ENCODE assay signal across 12 cellular contexts in the genomic region with DNA sequence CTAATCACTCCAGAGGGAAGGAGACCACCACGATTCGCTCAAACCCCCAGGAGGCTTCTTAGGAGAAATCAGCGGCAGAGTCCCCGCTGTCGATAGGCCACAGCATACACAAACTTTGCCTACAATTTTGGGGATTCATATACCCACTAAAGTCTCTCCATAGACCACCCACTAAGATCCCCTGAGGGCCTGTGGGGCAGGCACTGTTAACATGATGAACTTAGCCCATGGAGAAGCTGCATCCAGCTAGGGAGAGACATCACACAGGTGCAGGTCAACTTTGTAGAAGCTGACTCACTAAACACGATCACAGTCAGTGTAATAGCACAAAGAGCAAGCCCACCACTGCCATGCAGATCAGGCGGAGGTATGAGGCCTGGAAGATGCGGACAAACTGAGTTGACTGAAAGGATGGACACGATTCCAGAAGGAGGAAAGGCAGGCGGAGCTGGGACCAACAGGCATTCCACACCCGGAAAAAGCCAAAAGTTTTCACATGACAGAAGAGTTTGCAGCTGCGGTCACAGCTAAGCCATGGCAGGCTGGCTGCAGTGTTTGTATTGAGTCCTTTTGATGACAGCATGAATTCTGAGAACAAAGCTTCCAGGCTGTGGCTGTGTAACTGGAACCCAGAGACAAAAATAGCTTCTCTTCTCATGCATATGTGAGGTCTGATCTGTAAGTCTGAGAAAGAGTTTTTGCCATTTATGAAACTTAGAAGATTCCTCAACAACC.
DNase-seq lines count a peak whose midpoint lies in the region; TF ChIP-seq lines count a peak whose summit lies in the region.
"Had no signal": no experiment of that assay in that cellular context is flagged by ENCODE, and none has a peak within 500 bp of the region (broad histone marks: within the 10 kb centered on the region; RNA-seq: fewer than 3 reads in every experiment).

No MANE protein-coding gene starts in this region.

- BruUV-seq in OCI-LY7 (replicated peaks; lab: Mats Ljungman, UMichigan): no TSS peak

- no peaks in the 10 kb centered on the region for H3K27me3 ChIP-seq in CD8-positive, alpha-beta memory T cell (ENCODE audit: insufficient read depth, low read length, poor library complexity, severe bottlenecking)
- H3K27me3 ChIP-seq: tibial artery had no signal

- DNase-seq in NCI-H2029 (lab: John Stamatoyannopoulos, UW) (peak; percentile 55), coronary artery (ENCODE audit: low spot score) (no peak), inferior parietal cortex (ENCODE audit: extremely low spot score) (peak; percentile 87), substantia nigra (lab: John Stamatoyannopoulos, UW) (peak in 43 of 49 donors; percentile 34 to 91 (median 74)), NCI-H526 (lab: John Stamatoyannopoulos, UW) (no peak), OCI-LY7 (ENCODE audit: low spot score) (no peak), SIG-M5 treated with dmso at 0.1 percent for 504 hours (lab: John Stamatoyannopoulos, UW; ENCODE audit: unreplicated experiment) (no peak)
- no peak for DNase-seq in CD8-positive, alpha-beta memory T cell
- DNase-seq: activated B cell treated with CpG ODN at 0.5 μM for 24 hours, cortex of kidney, NCI-H1092 treated with DMSO at 0.1 percent for 48 hours had no signal

- no peak overlapping the region for H3K4me2 ChIP-seq in OCI-LY7 (ENCODE audit: low read length)

- TF ChIP-seq CTCF in coronary artery (IDR thresholded peaks at IDR 0.05): no peak
- TF ChIP-seq CTCF in OCI-LY7 (conservative IDR thresholded peaks at IDR 0.05; ENCODE audit: low read length): no peak

- H2AFZ ChIP-seq in OCI-LY7 (ENCODE audit: low read length): no peak overlapping the region

- H3K36me3 ChIP-seq in OCI-LY7 (ENCODE audit: insufficient read depth, low read length): no peaks in the 10 kb centered on the region
- H3K36me3 ChIP-seq in CD8-positive, alpha-beta memory T cell (ENCODE audit: insufficient read depth, low read length): no peaks in the 10 kb centered on the region
- H3K36me3 ChIP-seq: tibial artery had no signal

- no peaks in the 10 kb centered on the region for H3K4me1 Mint-ChIP-seq in CD8-positive, alpha-beta memory T cell
- H3K4me1 Mint-ChIP-seq: activated B cell treated with CpG ODN at 0.5 μM for 24 hours had no signal

- peaks cover 11 to 15% of the 10 kb centered on the region in 2 donors for H3K27me3 Mint-ChIP-seq in CD8-positive, alpha-beta memory T cell

- no peaks in the 10 kb centered on the region for H3K9me2 ChIP-seq in OCI-LY7 (ENCODE audit: insufficient read depth, low read length)

- no peaks in the 10 kb centered on the region for H4K20me1 ChIP-seq in OCI-LY7 (ENCODE audit: insufficient read depth, low read length)

- H3K4me3 ChIP-seq in coronary artery (no peak overlapping the region), OCI-LY7 (ENCODE audit: low read depth, low read length, poor library complexity, severe bottlenecking) (no peak overlapping the region)
- no peak overlapping the region for H3K4me3 ChIP-seq in CD8-positive, alpha-beta memory T cell (ENCODE audit: low read length)
- H3K4me3 ChIP-seq: tibial artery had no signal

- intact Hi-C loops in OCI-LY7 (cut with micrococcal nuclease; ENCODE audit: unreplicated experiment): no loop called here

- CTCF ChIA-PET in OCI-LY7 (lab: Charles Lee; ENCODE audit: unreplicated experiment): no interaction called here
- CTCF ChIA-PET in CD8-positive, alpha-beta memory T cell (lab: Charles Lee): no interaction called here

- POLR2A ChIA-PET in OCI-LY7 (lab: Charles Lee): no interaction called here
- POLR2A ChIA-PET in CD8-positive, alpha-beta memory T cell (lab: Charles Lee): no interaction called here

- no peaks in the 10 kb centered on the region for H3K79me2 ChIP-seq in OCI-LY7 (ENCODE audit: insufficient read depth, low read depth, low read length)

- no peaks in the 10 kb centered on the region for H3K4me1 ChIP-seq in OCI-LY7 (ENCODE audit: insufficient read depth, low read length, poor library complexity, severe bottlenecking)
- no peaks in the 10 kb centered on the region for H3K4me1 ChIP-seq in CD8-positive, alpha-beta memory T cell (ENCODE audit: insufficient read depth, low read length)

- H3K4me3 Mint-ChIP-seq in CD8-positive, alpha-beta memory T cell: no peak overlapping the region
- H3K4me3 Mint-ChIP-seq: activated B cell treated with CpG ODN at 0.5 μM for 24 hours had no signal

- H3K9me3 ChIP-seq in OCI-LY7 (ENCODE audit: low read length): no peaks in the 10 kb centered on the region
- no peaks in the 10 kb centered on the region for H3K9me3 ChIP-seq in CD8-positive, alpha-beta memory T cell (ENCODE audit: low read length)
- H3K9me3 ChIP-seq: tibial artery had no signal

- peak overlapping the region; percentile 3 to 28 for H3K27ac ChIP-seq in coronary artery
- H3K27ac ChIP-seq in substantia nigra (ENCODE audit: low read depth, low read length, poor library complexity, severe bottlenecking): peak overlapping the region; percentile 100
- H3K27ac ChIP-seq in OCI-LY7 (ENCODE audit: low read depth, low read length, poor library complexity, severe bottlenecking): no peak overlapping the region
- H3K27ac ChIP-seq in CD8-positive, alpha-beta memory T cell (ENCODE audit: low read depth, low read length): no peak overlapping the region
- H3K27ac ChIP-seq: tibial artery had no signal

- H3K36me3 Mint-ChIP-seq in CD8-positive, alpha-beta memory T cell: no peaks in the 10 kb centered on the region

- no peaks in the 10 kb centered on the region for H3K9me3 Mint-ChIP-seq in CD8-positive, alpha-beta memory T cell
- H3K9me3 Mint-ChIP-seq: activated B cell treated with CpG ODN at 0.5 μM for 24 hours had no signal

- no peak overlapping the region for H3K27ac Mint-ChIP-seq in CD8-positive, alpha-beta memory T cell
- H3K27ac Mint-ChIP-seq: activated B cell treated with CpG ODN at 0.5 μM for 24 hours had no signal

Comparison
In these comparisons a context has a peak if more than half of its experiments do, and no peak if none do; other contexts are left out.
1. DNase-seq: peak in NCI-H2029 (single experiment), inferior parietal cortex (single experiment) and substantia nigra (43 of 49); none in coronary artery (single experiment), NCI-H526 (0 of 2), OCI-LY7 (single experiment), CD8-positive, alpha-beta memory T cell (0 of 5) and SIG-M5 treated with dmso at 0.1 percent for 504 hours (single experiment).
2. H3K27ac ChIP-seq: peak in coronary artery (2 of 2) and substantia nigra (single experiment); none in OCI-LY7 (single experiment) and CD8-positive, alpha-beta memory T cell (single experiment).